21 cellular contexts compared by ENCODE assay signal in the genomic region with DNA sequence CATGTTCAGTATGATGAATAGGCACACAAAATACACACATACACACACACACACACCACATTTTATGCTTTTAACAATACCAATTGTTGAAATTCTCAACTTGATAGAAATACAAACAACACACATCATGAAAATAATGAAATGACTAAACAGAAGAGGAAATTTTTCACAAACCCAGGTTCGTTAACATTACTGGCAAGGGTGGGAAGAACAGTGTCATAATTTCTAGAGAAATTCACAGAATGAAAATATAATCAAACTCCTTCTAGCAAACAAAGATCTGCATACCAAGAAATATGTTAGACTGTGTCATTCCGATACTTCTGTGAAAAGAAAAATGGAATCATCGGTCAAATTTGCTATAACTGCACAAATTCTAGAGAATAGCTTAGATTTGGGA. TPM values are rescaled to one million over a fixed set of nuclear protein-coding genes. Genes with fewer than 3 reads are reported as not detected.
DNase-seq lines count a peak whose midpoint lies in the region; ATAC-seq and TF ChIP-seq lines count a peak whose summit lies in the region.
"Had no signal": no experiment of that assay in that cellular context is flagged by ENCODE, and none has a peak within 500 bp of the region (broad histone marks: within the 10 kb centered on the region; RNA-seq: fewer than 3 reads in every experiment).

No MANE protein-coding gene starts in this region.

- peaks cover 62% of the 10 kb centered on the region for H3K4me1 Mint-ChIP-seq in T-helper 2 cell treated with Interferon-gamma antibody and Interleukin-4, amounts not matched to agents 5 μg/mL and 100 μg/mL, for 36 hours (ENCODE audit: low read depth)
- peaks cover 46 to 58% of the 10 kb centered on the region in 2 donors for H3K4me1 Mint-ChIP-seq in natural killer cell

- no peak for TF ChIP-seq CTCF in natural killer cell (IDR thresholded peaks at IDR 0.05)

- H3K36me3 Mint-ChIP-seq in T-helper 2 cell treated with Interferon-gamma antibody and Interleukin-4, amounts not matched to agents 5 μg/mL and 100 μg/mL, for 36 hours (ENCODE audit: low read depth): peaks cover 58% of the 10 kb centered on the region
- H3K36me3 Mint-ChIP-seq in natural killer cell: no peaks in the 10 kb centered on the region

- no peaks in the 10 kb centered on the region for H3K27me3 Mint-ChIP-seq in T-helper 2 cell treated with Interferon-gamma antibody and Interleukin-4, amounts not matched to agents 5 μg/mL and 100 μg/mL, for 36 hours (ENCODE audit: low read depth)
- H3K27me3 Mint-ChIP-seq in natural killer cell (ENCODE audit: low read depth in 2 of 2): no peaks in the 10 kb centered on the region

- no peaks in the 10 kb centered on the region for H3K9me3 Mint-ChIP-seq in T-helper 2 cell treated with Interferon-gamma antibody and Interleukin-4, amounts not matched to agents 5 μg/mL and 100 μg/mL, for 36 hours
- no peaks in the 10 kb centered on the region for H3K9me3 Mint-ChIP-seq in natural killer cell
- H3K9me3 Mint-ChIP-seq: H9 had no signal

- peak overlapping the region; percentile 88 for H3K27ac Mint-ChIP-seq in T-helper 2 cell treated with Interferon-gamma antibody and Interleukin-4, amounts not matched to agents 5 μg/mL and 100 μg/mL, for 36 hours
- H3K27ac Mint-ChIP-seq in natural killer cell: peak overlapping the region; percentile 68
- H3K27ac Mint-ChIP-seq: H9 had no signal

- intact Hi-C loops in natural killer cell (cut with micrococcal nuclease): no loop called here

- H3K4me3 Mint-ChIP-seq in T-helper 2 cell treated with Interferon-gamma antibody and Interleukin-4, amounts not matched to agents 5 μg/mL and 100 μg/mL, for 36 hours: peak overlapping the region; percentile 56
- no peak overlapping the region for H3K4me3 Mint-ChIP-seq in natural killer cell
- H3K4me3 Mint-ChIP-seq: H9 had no signal

- peak; percentile 56 to 81 for ATAC-seq in activated CD4-positive, CD25-positive, alpha-beta regulatory T cell treated with anti-CD3 and anti-CD28 coated beads, Interleukin-2, amount 50 U/mL, for 24 hours
- ATAC-seq in GM18519 (IDR thresholded peaks at IDR 0.05; ENCODE audit: low FRiP score, unreplicated experiment): peak; percentile 28
- ATAC-seq in natural killer cell: no peak
- ATAC-seq in GM18873 (IDR thresholded peaks at IDR 0.05; ENCODE audit: low FRiP score, unreplicated experiment): no peak
- ATAC-seq: lower lobe of right lung, psoas muscle had no signal

- DNase-seq in activated CD4-positive, CD25-positive, alpha-beta regulatory T cell treated with anti-CD3 and anti-CD28 coated beads, Interleukin-2, amount 50 U/mL, for 72 hours: no peak
- no peak for DNase-seq in T-helper 2 cell treated with Interferon-gamma antibody and Interleukin-4, amounts not matched to agents 5 μg/mL and 100 μg/mL, for 36 hours (ENCODE audit: low spot score)
- DNase-seq in natural killer cell: no peak
- no peak for DNase-seq in EL
- DNase-seq in AG08396 (ENCODE audit: low spot score): no peak
- DNase-seq: amniotic stem cell; DMS53; GF-D8; H9; lower lobe of right lung; MG63; NCI-H1417; NCI-H510A; PC-9; psoas muscle; SHP77; stimulated activated naive CD4-positive, alpha-beta T cell; thyroid gland had no signal

RNA-seq across cellular contexts. Expression of a gene that starts 41.9 kb away (rescaled TPM):
- total RNA-seq in natural killer cell: 10 to 100 TPM; 36.3 to 63.1 (median 59.9) TPM
- total RNA-seq: H9 had no signal

Comparison
In these comparisons a context has a peak if more than half of its experiments do, and no peak if none do; other contexts are left out.
1. ATAC-seq: peak in activated CD4-positive, CD25-positive, alpha-beta regulatory T cell treated with anti-CD3 and anti-CD28 coated beads, Interleukin-2, amount 50 U/mL, for 24 hours (2 of 2) and GM18519 (single experiment); none in natural killer cell (0 of 3) and GM18873 (single experiment).